16 cellular contexts compared by ENCODE assay signal in the genomic region with DNA sequence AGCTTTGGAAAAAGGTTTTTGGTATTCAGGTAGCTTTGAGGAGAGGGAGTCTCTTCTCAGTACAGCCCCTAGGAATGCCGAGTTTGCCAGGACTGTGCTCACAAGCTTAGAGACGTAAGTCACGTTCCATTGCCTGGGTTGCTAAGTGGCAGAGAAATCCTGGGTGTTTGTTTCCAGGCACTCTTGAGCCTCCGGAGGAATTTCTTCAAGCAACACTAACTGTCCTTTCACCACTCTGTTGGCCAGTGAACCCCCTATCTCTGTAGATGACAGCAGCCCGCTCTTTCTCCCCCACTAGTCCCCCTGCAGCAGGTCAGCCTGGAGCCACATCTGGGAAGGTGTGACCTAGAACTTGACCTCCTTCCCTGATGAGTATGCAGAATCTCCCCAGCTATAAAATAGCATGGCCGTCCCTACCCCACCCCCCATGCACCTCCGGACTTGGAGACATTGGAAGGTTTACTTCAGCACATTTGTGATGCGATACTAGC.
DNase-seq lines count a peak whose midpoint lies in the region; ATAC-seq and TF ChIP-seq lines count a peak whose summit lies in the region.
"Had no signal": no experiment of that assay in that cellular context is flagged by ENCODE, and none has a peak within 500 bp of the region (broad histone marks: within the 10 kb centered on the region; RNA-seq: fewer than 3 reads in every experiment).

No MANE protein-coding gene starts in this region.

- no peaks in the 10 kb centered on the region for H3K36me3 Mint-ChIP-seq in nephron progenitor cell (ENCODE audit: low read depth)

- CTCF ChIA-PET in PC-9 (lab: Charles Lee): interaction anchor here (0.6 kb wide), 1 partner anchor 64 kb away, joined by 5 read pairs; no protein-coding TSS in a partner anchor

- H3K4me3 ChIP-seq in PC-9: no peak overlapping the region
- peak overlapping the region in 1 of 4 donors; percentile 3 for H3K4me3 ChIP-seq in esophagus squamous epithelium
- no peak overlapping the region for H3K4me3 ChIP-seq in thyroid gland (replicated peaks in 1 of 3)

- peak overlapping the region; percentile 95 for H3K4me2 ChIP-seq in PC-9

- WGBS in esophagus squamous epithelium, 2 donors: 85 to 88% methylated on average over 6 to 8 of the region's 8 CpGs
- 35 to 45% methylated on average over 8 of the region's 8 CpGs for WGBS in thyroid gland, 2 donors

- intact Hi-C loops in PC-9 (cut with micrococcal nuclease; ENCODE audit: unreplicated experiment): no loop called here
- intact Hi-C loops in esophagus squamous epithelium (cut with DNase I): no loop called here
- intact Hi-C loops in thyroid gland (cut with DNase I): no loop called here

- TF ChIP-seq CTCF in PC-9 (conservative IDR thresholded peaks at IDR 0.05): no peak
- TF ChIP-seq CTCF in esophagus squamous epithelium (IDR thresholded peaks at IDR 0.05): no peak
- no peak for TF ChIP-seq CTCF in nephron progenitor cell (IDR thresholded peaks at IDR 0.05)
- no peak for TF ChIP-seq CTCF in thyroid gland (IDR thresholded peaks at IDR 0.05)
- no peak for TF ChIP-seq CTCF in GM13976 (IDR thresholded peaks at IDR 0.05; ENCODE audit: borderline replicate concordance, control extremely low read depth, extremely low read depth, insufficient read depth, missing control alignments)
- no peak for TF ChIP-seq CTCF in GM13977 (IDR thresholded peaks at IDR 0.05; ENCODE audit: extremely low read depth, insufficient read depth, missing control alignments)

- H3K4me1 Mint-ChIP-seq in nephron progenitor cell: peaks cover 73% of the 10 kb centered on the region

- H3K27me3 Mint-ChIP-seq in nephron progenitor cell (ENCODE audit: low read depth, poor library complexity): peaks cover 3% of the 10 kb centered on the region

- peaks cover 5% of the 10 kb centered on the region; the same call in 1 of the 2 replicates for H3K9me3 ChIP-seq in PC-9 (ENCODE audit: insufficient read depth, low read depth)
- H3K9me3 ChIP-seq in esophagus squamous epithelium: no peaks in the 10 kb centered on the region
- H3K9me3 ChIP-seq in thyroid gland: no peaks in the 10 kb centered on the region

- POLR2A ChIA-PET in PC-9 (lab: Charles Lee; ENCODE audit: unreplicated experiment): interaction anchor here (0.6 to 1.1 kb wide), 4 partner anchors 19 to 323 kb away, joined by 3 to 9 read pairs (median 4); no protein-coding TSS in a partner anchor

- ATAC-seq in GM18520 (IDR thresholded peaks at IDR 0.05; ENCODE audit: unreplicated experiment): no peak

- no TSS peak for BruUV-seq in PC-9 (replicated peaks; lab: Mats Ljungman, UMichigan)

- H3K9me3 Mint-ChIP-seq in nephron progenitor cell: no peaks in the 10 kb centered on the region

- no peaks in the 10 kb centered on the region for H3K9me2 ChIP-seq in PC-9 (ENCODE audit: insufficient read depth)

- no peaks in the 10 kb centered on the region for H4K20me1 ChIP-seq in PC-9 (ENCODE audit: insufficient read depth)

- no peak overlapping the region for H3K4me3 Mint-ChIP-seq in nephron progenitor cell

- no peaks in the 10 kb centered on the region for H3K36me3 ChIP-seq in PC-9 (ENCODE audit: low read depth)
- no peaks in the 10 kb centered on the region for H3K36me3 ChIP-seq in esophagus squamous epithelium
- H3K36me3 ChIP-seq in thyroid gland: no peaks in the 10 kb centered on the region

- no peaks in the 10 kb centered on the region for H3K27me3 ChIP-seq in PC-9 (ENCODE audit: insufficient read depth, low read depth)
- no peaks in the 10 kb centered on the region for H3K27me3 ChIP-seq in esophagus squamous epithelium
- no peaks in the 10 kb centered on the region for H3K27me3 ChIP-seq in thyroid gland

- DNase-seq in PC-9 (peak in 1 of 2 experiments; percentile 21), esophagus squamous epithelium (lab: John Stamatoyannopoulos, UW) (no peak), nephron progenitor cell (no peak), thyroid gland (peak; percentile 80 to 90), GM13976 (ENCODE audit: low spot score) (no peak), NCI-H524 treated with DMSO at 0.1 percent for 48 hours (lab: John Stamatoyannopoulos, UW) (no peak), GM13977 (ENCODE audit: low spot score) (no peak)
- DNase-seq: activated effector memory CD4-positive, alpha-beta T cell treated with anti-CD3 and anti-CD28 coated beads, Interleukin-2, amount 50 U/mL, for 16 hours; KBM-7; mammary epithelial cell; NCI-H1092 treated with DMSO at 0.1 percent for 48 hours; RPMI8226; stimulated activated naive CD4-positive, alpha-beta T cell treated with Interleukin-2 at 50 U/mL for 16 hours; SW 1271 had no signal

- no peak overlapping the region for H2AFZ ChIP-seq in PC-9

- peaks cover 5% of the 10 kb centered on the region; the same call in 1 of the 2 replicates for H3K79me2 ChIP-seq in PC-9 (ENCODE audit: low read depth)

- H3K4me1 ChIP-seq in PC-9 (replicated peaks; ENCODE audit: insufficient read depth) (peaks cover 45% of the 10 kb centered on the region), esophagus squamous epithelium (peaks cover 26 to 78% (median 30%) of the 10 kb centered on the region in 3 donors), thyroid gland (peaks cover 73 to 81% of the 10 kb centered on the region in 2 donors)

- H3K27ac ChIP-seq in PC-9 (peak overlapping the region; percentile 92), esophagus squamous epithelium (peak overlapping the region; percentile 81 to 92 (median 89)), thyroid gland (peak overlapping the region; percentile 84 to 98 (median 95))
- H3K27ac ChIP-seq: VCaP had no signal

- H3F3A ChIP-seq in PC-9 (ENCODE audit: insufficient read depth, low read depth): peaks cover 36% of the 10 kb centered on the region

- TF ChIP-seq POLR2A in esophagus squamous epithelium (IDR thresholded peaks at IDR 0.05) (no peak), thyroid gland (IDR thresholded peaks at IDR 0.05) (peak in 1 of 2 donors; percentile 87)

- peak overlapping the region; percentile 45 for H3K27ac Mint-ChIP-seq in nephron progenitor cell

- in situ Hi-C loops in GM13976 (cut with MboI; ENCODE audit: low sequenced_read_pairs, unreplicated experiment) (no loop called here), GM13977 (cut with MboI; ENCODE audit: low pct_unique_long_range_greater_than_20kb, low sequenced_read_pairs, unreplicated experiment) (no loop called here)

Comparison
In these comparisons a context has a peak if more than half of its experiments do, and no peak if none do; other contexts are left out.
1. DNase-seq: peak in thyroid gland (2 of 2); none in esophagus squamous epithelium (single experiment), nephron progenitor cell (single experiment), GM13976 (single experiment), NCI-H524 treated with DMSO at 0.1 percent for 48 hours (single experiment) and GM13977 (single experiment).
2. Peak in every context shown above with its lines, with median percentiles within 50 percentile points of each other: H3K27ac ChIP-seq.